ENCODE assay signal across 1 cellular context in the genomic region with DNA sequence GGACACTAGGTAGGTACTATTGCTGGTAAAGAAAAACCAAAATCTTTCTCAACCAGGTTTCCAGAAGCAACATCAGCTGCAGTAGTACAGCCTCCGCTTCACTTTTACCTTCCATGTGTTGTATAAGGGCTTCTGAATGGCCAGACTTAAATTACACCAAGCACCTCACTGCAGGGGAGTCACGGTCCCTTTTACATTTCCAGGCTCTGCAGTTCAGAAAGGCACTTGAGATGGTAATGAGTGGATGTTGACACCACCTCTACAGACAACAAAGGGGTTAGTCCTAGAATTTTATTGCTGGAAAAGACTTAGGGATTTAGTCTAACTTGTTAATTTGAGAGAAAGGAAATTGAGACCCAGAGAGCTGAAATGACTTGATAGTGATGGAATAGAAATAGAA.
TF ChIP-seq lines count a peak whose summit lies in the region.

No MANE protein-coding gene starts in this region.

TF ChIP-seq in H1, 55 proteins besides CTCF, POLR2A, EP300 and RAD21:
- TF ChIP-seq RFX5 (IDR thresholded peaks at IDR 0.05; ENCODE audit: borderline replicate concordance, low read depth, low read length) (no peak), NANOG (IDR thresholded peaks at IDR 0.05; ENCODE audit: insufficient read depth, low read depth, low read length, poor library complexity, severe bottlenecking) (peak; percentile 65), HDAC2 (IDR thresholded peaks at IDR 0.05; ENCODE audit: borderline replicate concordance in 1 of 2, low read depth in 2 of 2, low read length in 2 of 2) (0 out of 4 replicates have a peak, but pooled peaks of 1 of the 2 experiments have one; percentile 56)
